In genomic region chr1:45011837-45012638, GRCh38 we compare ENCODE assay signal across 8 cellular contexts. TPM values are rescaled to one million over a fixed set of nuclear protein-coding genes. Genes with fewer than 3 reads are reported as not detected.
DNase-seq lines count a peak whose midpoint lies in the region; TF ChIP-seq lines count a peak whose summit lies in the region.

Gene UROD, plus strand, starts transcription at chr1:45012254. Its CDS starts 12 bp downstream, at chr1:45012266.

- peak within 1 kb of the TSS; percentile 95 for H2AFZ ChIP-seq in H9 (ENCODE audit: low read length)

- no peaks in the 10 kb centered on the region for H3K9me3 Mint-ChIP-seq in H9
- H3K9me3 Mint-ChIP-seq in neural crest cell = no peaks in the 10 kb centered on the region

- peaks cover 7% of the 10 kb centered on the region for H3K4me1 ChIP-seq in H9 (ENCODE audit: insufficient read depth, low read length)
- peaks cover 53% of the 10 kb centered on the region for H3K4me1 ChIP-seq in stomach smooth muscle (ENCODE audit: control insufficient read depth, insufficient read depth, low read length)

- H3K27me3 ChIP-seq in H9 (ENCODE audit: insufficient read depth, low read length) (no peaks in the 10 kb centered on the region), MG63 (no peaks in the 10 kb centered on the region), stomach smooth muscle (ENCODE audit: control insufficient read depth in 1 of 2, insufficient read depth in 2 of 2, low read length in 2 of 2) (no peaks in the 10 kb centered on the region)

- peak; percentile 97 for DNase-seq in EH (ENCODE audit: low read depth)
- peak; percentile 96 for DNase-seq in H9
- peak; percentile 94 for DNase-seq in MG63
- peak; percentile 96 for DNase-seq in SIG-M5 treated with dmso at 0.1 percent for 504 hours (lab: John Stamatoyannopoulos, UW; ENCODE audit: unreplicated experiment)
- DNase-seq in activated gamma-delta T cell treated with Interleukin-2 at 50 U/mL for 16 hours = peak; percentile 89
- peak; percentile 97 to 98 for DNase-seq in foreskin fibroblast
- DNase-seq in neural crest cell (ENCODE audit: low read depth, low spot score) = peak; percentile 83

- H2BK120ac ChIP-seq in H9 (ENCODE audit: low read depth, low read length, poor library complexity, severe bottlenecking) = no peak within 1 kb of the TSS

- H4K8ac ChIP-seq in H9 (replicated peaks; ENCODE audit: insufficient read length, low read depth, low read length) = no peak within 1 kb of the TSS

- no peak within 1 kb of the TSS for H2AK5ac ChIP-seq in H9 (ENCODE audit: insufficient read length, low read length)

- H3K23me2 ChIP-seq in H9 (ENCODE audit: insufficient read length, low read depth, low read length, poor library complexity, severe bottlenecking) = peaks cover 19% of the 10 kb centered on the region

- H3K36me3 Mint-ChIP-seq in H9 (ENCODE audit: insufficient read depth in 1 of 3, low read depth in 3 of 3) (peaks cover 4 to 45% (median 34%) of the 10 kb centered on the region in 3 experiments), neural crest cell (ENCODE audit: low read depth) (no peaks in the 10 kb centered on the region)

- H3K9ac ChIP-seq in H9 (ENCODE audit: extremely low read depth, insufficient read length, low read length) (peak within 1 kb of the TSS; percentile 47), stomach smooth muscle (ENCODE audit: low read length in 2 of 2) (peak within 1 kb of the TSS; percentile 88 to 95)

- H3K9me3 ChIP-seq in H9 (ENCODE audit: control insufficient read depth, low read depth, low read length) (no peaks in the 10 kb centered on the region), MG63 (no peaks in the 10 kb centered on the region), stomach smooth muscle (ENCODE audit: control insufficient read depth in 2 of 2, low read length in 2 of 2) (no peaks in the 10 kb centered on the region)

- no peak within 1 kb of the TSS for H3K56ac ChIP-seq in H9 (ENCODE audit: insufficient read length, low read depth, low read length)

- no peak within 1 kb of the TSS for H3K23ac ChIP-seq in H9 (ENCODE audit: insufficient read length, low read depth, low read length)

- H3K4me3 Mint-ChIP-seq in H9 = peak within 1 kb of the TSS; percentile 65 to 80
- H3K4me3 Mint-ChIP-seq in neural crest cell = peak within 1 kb of the TSS; percentile 94

- no peak within 1 kb of the TSS for H2BK15ac ChIP-seq in H9 (ENCODE audit: low read depth, low read length)

- no peak within 1 kb of the TSS for H3T11ph ChIP-seq in H9 (ENCODE audit: low read length)

- no peak within 1 kb of the TSS for H4K5ac ChIP-seq in H9 (ENCODE audit: insufficient read length, low read depth, low read length)

- H4K91ac ChIP-seq in H9 (ENCODE audit: insufficient read length, low read depth, low read length) = no peak within 1 kb of the TSS

- no peaks in the 10 kb centered on the region; the same call in 1 of the 2 replicates for H3K27me3 Mint-ChIP-seq in H9 (ENCODE audit: low read depth)
- H3K27me3 Mint-ChIP-seq in neural crest cell (ENCODE audit: low read depth) = no peaks in the 10 kb centered on the region

- no peak within 1 kb of the TSS for H3K18ac ChIP-seq in H9 (ENCODE audit: insufficient read length, low read depth, low read length)

- H3K27ac ChIP-seq in H9 (ENCODE audit: insufficient read length, low read depth, low read length) = no peak within 1 kb of the TSS
- H3K27ac ChIP-seq in stomach smooth muscle (ENCODE audit: low read length) = peak within 1 kb of the TSS; percentile 91

- TF ChIP-seq CTCF in H9 (conservative IDR thresholded peaks at IDR 0.05) = no peak
- no peak for TF ChIP-seq CTCF in foreskin fibroblast (IDR thresholded peaks at IDR 0.05; ENCODE audit: low read depth, low read length)
- TF ChIP-seq CTCF in neural crest cell (conservative IDR thresholded peaks at IDR 0.05) = no peak

- no peaks in the 10 kb centered on the region for H3K79me2 ChIP-seq in H9 (ENCODE audit: insufficient read depth, low read length)

- H2BK12ac ChIP-seq in H9 (ENCODE audit: insufficient read length, low read depth, low read length) = no peak within 1 kb of the TSS

- H3K14ac ChIP-seq in H9 (ENCODE audit: insufficient read depth, low read length) = no peak within 1 kb of the TSS; the same call in 1 of the 2 replicates

- H2BK5ac ChIP-seq in H9 (ENCODE audit: insufficient read length, low read length) = no peak within 1 kb of the TSS

- WGBS in H9 (ENCODE audit: extremely low coverage, insufficient read length, low lambda C conversion rate) = no CpG with 5 or more reads among the region's 21 CpGs

- no peaks in the 10 kb centered on the region for H4K20me1 ChIP-seq in H9 (ENCODE audit: control insufficient read depth, insufficient read depth, insufficient read length)

- H3K4me3 ChIP-seq in MG63 = peak within 1 kb of the TSS; percentile 93
- peak within 1 kb of the TSS; percentile 87 to 95 for H3K4me3 ChIP-seq in foreskin fibroblast (ENCODE audit: low read depth in 1 of 2, low read length in 2 of 2)
- peak within 1 kb of the TSS; percentile 91 to 93 for H3K4me3 ChIP-seq in stomach smooth muscle (ENCODE audit: low read length in 2 of 2)

- H2BK20ac ChIP-seq in H9 (ENCODE audit: low read depth, low read length, poor library complexity, severe bottlenecking) = no peak within 1 kb of the TSS

- H3K4me1 Mint-ChIP-seq in H9 (peaks cover 26 to 28% of the 10 kb centered on the region in 2 experiments), neural crest cell (peaks cover 37% of the 10 kb centered on the region)

- H3K36me3 ChIP-seq in MG63 (peaks cover 24% of the 10 kb centered on the region), stomach smooth muscle (ENCODE audit: control insufficient read depth in 2 of 2, insufficient read depth in 2 of 2, low read length in 2 of 2) (peaks cover 29 to 33% of the 10 kb centered on the region in 2 donors)

- no peak within 1 kb of the TSS for H3K4ac ChIP-seq in H9 (ENCODE audit: low read depth, low read length)

- H3K79me1 ChIP-seq in H9 (ENCODE audit: insufficient read depth, low read depth, low read length, poor library complexity, severe bottlenecking) = no peaks in the 10 kb centered on the region

- peak within 1 kb of the TSS; percentile 77 for H3K4me2 ChIP-seq in H9 (ENCODE audit: insufficient read depth, insufficient read length, low read length)

- H3K27ac Mint-ChIP-seq in H9 (peak within 1 kb of the TSS in 2 of 3 experiments; percentile 83 to 90; a peak in 5 of 7 replicates), neural crest cell (ENCODE audit: unreplicated experiment) (peak within 1 kb of the TSS; percentile 76)

RNA-seq across cellular contexts. Expression of gene UROD, which starts in this region (rescaled TPM):
- total RNA-seq in H9 (2021) (90.4 and 92.2 TPM in 2 replicates), neural crest cell (76.1 and 77.4 TPM in 2 replicates)
- 99.8 and 133 TPM in 2 replicates for total RNA-seq in MG63 (2014; rRNA removed; shearing (Covaris generic); ENCODE audit: low replicate concordance)
